Comparison of ENCODE assay signal across 8 cellular contexts in the genomic region with DNA sequence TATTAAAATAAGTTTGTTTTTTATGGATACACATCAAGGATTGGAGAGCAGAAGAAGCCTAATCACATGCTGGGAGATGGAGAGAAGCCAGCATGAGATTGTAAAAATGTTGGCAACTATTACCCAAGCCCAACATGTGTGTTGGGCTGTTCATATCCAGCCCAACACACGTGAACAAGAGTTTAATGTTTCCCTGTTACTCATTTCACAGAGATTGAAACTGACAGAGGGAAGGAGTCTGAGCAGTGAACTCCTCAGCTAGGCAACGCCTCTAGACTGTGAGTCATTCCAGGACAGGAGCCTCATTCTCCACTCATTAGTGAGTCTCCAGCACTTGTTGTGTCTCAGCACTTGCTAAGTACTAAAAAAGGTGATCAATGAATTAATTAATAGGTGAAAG. TPM values are rescaled to one million over a fixed set of nuclear protein-coding genes. Genes with fewer than 3 reads are reported as not detected.
DNase-seq lines count a peak whose midpoint lies in the region; ATAC-seq lines count a peak whose summit lies in the region.

No MANE protein-coding gene starts in this region.

- DNase-seq in activated CD4-positive, CD25-positive, alpha-beta regulatory T cell (lab: John Stamatoyannopoulos, UW): no peak
- DNase-seq in RKO (ENCODE audit: low spot score) (peak; percentile 65), renal cortical epithelial cell (ENCODE audit: low read depth) (peak; percentile 90), NCI-H128 (lab: John Stamatoyannopoulos, UW; ENCODE audit: unreplicated experiment) (no peak), NCI-H526 (lab: John Stamatoyannopoulos, UW) (no peak), left lobe of liver (ENCODE audit: low spot score) (no peak)

- ATAC-seq in activated CD4-positive, CD25-positive, alpha-beta regulatory T cell treated with anti-CD3 and anti-CD28 coated beads, Interleukin-2, amount 50 U/mL, for 24 hours: peak; percentile 76 to 78
- ATAC-seq in HG02759 (IDR thresholded peaks at IDR 0.05; ENCODE audit: unreplicated experiment): peak; percentile 98
- ATAC-seq in left lobe of liver: no peak

RNA-seq across cellular contexts. Expression of a gene that starts 43.2 kb away (rescaled TPM):
- total RNA-seq in renal cortical epithelial cell: 15.1 and 17.2 TPM in 2 replicates
- 9.7 TPM for total RNA-seq in left lobe of liver

Comparison
In these comparisons a context has a peak if more than half of its experiments do, and no peak if none do; other contexts are left out.
1. DNase-seq: peak in RKO (single experiment) and renal cortical epithelial cell (single experiment); none in activated CD4-positive, CD25-positive, alpha-beta regulatory T cell (0 of 4), NCI-H128 (single experiment), NCI-H526 (0 of 2) and left lobe of liver (single experiment).